Comparison of ENCODE assay signal across 1 cellular context in genomic region chr1:17633654-17634053, GRCh38.
TF ChIP-seq lines count a peak whose summit lies in the region.

No MANE protein-coding gene starts in this region.

TF ChIP-seq in IMR-90, 13 proteins besides CTCF, POLR2A, EP300 and RAD21:
- TF ChIP-seq ELK1 (IDR thresholded peaks at IDR 0.05; ENCODE audit: borderline replicate concordance, low read depth, low read length) (no peak), NFE2L2 (IDR thresholded peaks at IDR 0.05; ENCODE audit: low read depth, low read length) (no peak), SMC3 (IDR thresholded peaks at IDR 0.05; ENCODE audit: low read depth, low read length) (no peak), MXI1 (IDR thresholded peaks at IDR 0.05; ENCODE audit: borderline replicate concordance, low read depth, low read length) (no peak), RFX5 (IDR thresholded peaks at IDR 0.05; ENCODE audit: low read depth, low read length) (no peak), FOS (IDR thresholded peaks at IDR 0.05; ENCODE audit: low read depth, low read length) (no peak), USF2 (IDR thresholded peaks at IDR 0.05; ENCODE audit: low read depth, low read length) (no peak), CHD1 (IDR thresholded peaks at IDR 0.05; ENCODE audit: low read depth, low read length) (no peak), BHLHE40 (IDR thresholded peaks at IDR 0.05; ENCODE audit: low read depth, low read length) (no peak), MAZ (IDR thresholded peaks at IDR 0.05; ENCODE audit: borderline replicate concordance, low read depth, low read length) (no peak), RCOR1 (IDR thresholded peaks at IDR 0.05; ENCODE audit: insufficient replicate concordance, low read length) (no peak), MAFK (IDR thresholded peaks at IDR 0.05; ENCODE audit: low read depth, low read length) (no peak), CEBPB (IDR thresholded peaks at IDR 0.05; ENCODE audit: low read depth, low read length) (no peak)
